ENCODE assay signal across 16 cellular contexts in genomic region chr5:108579236-108579635, GRCh38.
DNase-seq lines count a peak whose midpoint lies in the region; ATAC-seq and TF ChIP-seq lines count a peak whose summit lies in the region.
"Had no signal": no experiment of that assay in that cellular context is flagged by ENCODE, and none has a peak within 500 bp of the region (broad histone marks: within the 10 kb centered on the region; RNA-seq: fewer than 3 reads in every experiment).

No MANE protein-coding gene starts in this region.

- peaks cover 9% of the 10 kb centered on the region for H3K27me3 Mint-ChIP-seq in stimulated activated memory B cell treated with anti-CD40 and anti-IgM and Interleukin-4, amounts not matched to agents 10 μg/mL and 1 μg/mL and 100 μg/mL, for 72 hours

- no TSS peak for BruUV-seq in PC-3 (replicated peaks; lab: Mats Ljungman, UMichigan)

- H3K9me3 Mint-ChIP-seq in stimulated activated memory B cell treated with anti-CD40 and anti-IgM and Interleukin-4, amounts not matched to agents 10 μg/mL and 1 μg/mL and 100 μg/mL, for 72 hours, result peaks cover 3% of the 10 kb centered on the region

- no peak overlapping the region for H3K27ac Mint-ChIP-seq in stimulated activated memory B cell treated with anti-CD40 and anti-IgM and Interleukin-4, amounts not matched to agents 10 μg/mL and 1 μg/mL and 100 μg/mL, for 72 hours

- intact Hi-C loops in Right ventricle myocardium inferior (cut with DNase I) (no loop called here), Right ventricle myocardium superior (cut with DNase I) (no loop called here), PC-3 (cut with micrococcal nuclease) (no loop called here)

- no peaks in the 10 kb centered on the region for H3K36me3 Mint-ChIP-seq in stimulated activated memory B cell treated with anti-CD40 and anti-IgM and Interleukin-4, amounts not matched to agents 10 μg/mL and 1 μg/mL and 100 μg/mL, for 72 hours

- no peaks in the 10 kb centered on the region for H3K27me3 ChIP-seq in PC-3 (ENCODE audit: low read length)
- H3K27me3 ChIP-seq: Peyer's patch had no signal

- H2AFZ ChIP-seq in PC-3 (ENCODE audit: low read length), result no peak overlapping the region

- DNase-seq in Right ventricle myocardium inferior (ENCODE audit: missing footprints) (no peak), Right ventricle myocardium superior (no peak), PC-3 (no peak), fibroblast of peridontal ligament (ENCODE audit: extremely low read depth) (peak; percentile 4), Kasumi-1 (lab: John Stamatoyannopoulos, UW) (no peak)
- DNase-seq in effector CD4-positive, alpha-beta T cell, result no peak
- DNase-seq: C1 segment of cervical spinal cord, DND-41, Karpas-422, NCI-H1105, NCI-H1694 treated with DMSO at 0.1 percent for 48 hours, NCI-H2107, Peyer's patch, SHP77 had no signal

- H3K4me3 ChIP-seq in PC-3 (ENCODE audit: low read length), result no peak overlapping the region
- H3K4me3 ChIP-seq: Peyer's patch had no signal

- H3K27ac ChIP-seq in PC-3 (ENCODE audit: low read length), result no peak overlapping the region
- H3K27ac ChIP-seq: Peyer's patch had no signal

- H3K4me3 Mint-ChIP-seq in stimulated activated memory B cell treated with anti-CD40 and anti-IgM and Interleukin-4, amounts not matched to agents 10 μg/mL and 1 μg/mL and 100 μg/mL, for 72 hours, result no peak overlapping the region

- no peaks in the 10 kb centered on the region for H3K4me1 Mint-ChIP-seq in stimulated activated memory B cell treated with anti-CD40 and anti-IgM and Interleukin-4, amounts not matched to agents 10 μg/mL and 1 μg/mL and 100 μg/mL, for 72 hours

- no peaks in the 10 kb centered on the region for H4K20me1 ChIP-seq in PC-3 (ENCODE audit: low read length)

- no peaks in the 10 kb centered on the region for H3F3A ChIP-seq in PC-3 (ENCODE audit: low read length, unreplicated experiment)

- no peaks in the 10 kb centered on the region for H3K4me1 ChIP-seq in PC-3 (ENCODE audit: insufficient read depth, low read length)
- H3K4me1 ChIP-seq: Peyer's patch had no signal

- H3K79me2 ChIP-seq in PC-3 (ENCODE audit: low read length), result no peaks in the 10 kb centered on the region

- no peaks in the 10 kb centered on the region for H3K9me3 ChIP-seq in PC-3 (ENCODE audit: low read length)
- H3K9me3 ChIP-seq: Peyer's patch had no signal

- H3K9me2 ChIP-seq in PC-3 (replicated peaks; ENCODE audit: low read length), result no peaks in the 10 kb centered on the region

- no peak for TF ChIP-seq CTCF in PC-3 (conservative IDR thresholded peaks at IDR 0.05; ENCODE audit: low read depth, low read length)

- CTCF ChIA-PET in PC-3 (lab: Charles Lee), result interaction anchor here (0.6 kb wide), 1 partner anchor 1228 kb away, joined by 3 read pairs; no protein-coding TSS in a partner anchor

- no peak overlapping the region for H3K9ac ChIP-seq in PC-3 (ENCODE audit: low read length)

- POLR2A ChIA-PET in PC-3 (lab: Charles Lee; ENCODE audit: unreplicated experiment), result interaction anchor here (0.7 kb wide), 1 partner anchor 16 kb away, joined by 5 read pairs; no protein-coding TSS in a partner anchor

- ATAC-seq in Right ventricle myocardium inferior (peak; percentile 54), Right ventricle myocardium superior (ENCODE audit: poor library complexity) (no peak), PC-3 (peak; percentile 37), GM18868 (IDR thresholded peaks at IDR 0.05; ENCODE audit: unreplicated experiment) (no peak)
- ATAC-seq in stimulated activated memory B cell treated with anti-CD40 and anti-IgM and Interleukin-4, amounts not matched to agents 10 μg/mL and 1 μg/mL and 100 μg/mL, for 72 hours, result peak; percentile 43

- H3K4me2 ChIP-seq in PC-3 (ENCODE audit: low read length), result no peak overlapping the region

- no peaks in the 10 kb centered on the region for H3K36me3 ChIP-seq in PC-3 (ENCODE audit: low read depth, low read length)
- H3K36me3 ChIP-seq: Peyer's patch had no signal

Comparison
In these comparisons a context has a peak if more than half of its experiments do, and no peak if none do; other contexts are left out.
1. ATAC-seq: peak in Right ventricle myocardium inferior (single experiment), PC-3 (single experiment) and stimulated activated memory B cell treated with anti-CD40 and anti-IgM and Interleukin-4, amounts not matched to agents 10 μg/mL and 1 μg/mL and 100 μg/mL, for 72 hours (single experiment); none in Right ventricle myocardium superior (single experiment) and GM18868 (single experiment).